Comparison of ENCODE assay signal across 8 cellular contexts in the genomic region with DNA sequence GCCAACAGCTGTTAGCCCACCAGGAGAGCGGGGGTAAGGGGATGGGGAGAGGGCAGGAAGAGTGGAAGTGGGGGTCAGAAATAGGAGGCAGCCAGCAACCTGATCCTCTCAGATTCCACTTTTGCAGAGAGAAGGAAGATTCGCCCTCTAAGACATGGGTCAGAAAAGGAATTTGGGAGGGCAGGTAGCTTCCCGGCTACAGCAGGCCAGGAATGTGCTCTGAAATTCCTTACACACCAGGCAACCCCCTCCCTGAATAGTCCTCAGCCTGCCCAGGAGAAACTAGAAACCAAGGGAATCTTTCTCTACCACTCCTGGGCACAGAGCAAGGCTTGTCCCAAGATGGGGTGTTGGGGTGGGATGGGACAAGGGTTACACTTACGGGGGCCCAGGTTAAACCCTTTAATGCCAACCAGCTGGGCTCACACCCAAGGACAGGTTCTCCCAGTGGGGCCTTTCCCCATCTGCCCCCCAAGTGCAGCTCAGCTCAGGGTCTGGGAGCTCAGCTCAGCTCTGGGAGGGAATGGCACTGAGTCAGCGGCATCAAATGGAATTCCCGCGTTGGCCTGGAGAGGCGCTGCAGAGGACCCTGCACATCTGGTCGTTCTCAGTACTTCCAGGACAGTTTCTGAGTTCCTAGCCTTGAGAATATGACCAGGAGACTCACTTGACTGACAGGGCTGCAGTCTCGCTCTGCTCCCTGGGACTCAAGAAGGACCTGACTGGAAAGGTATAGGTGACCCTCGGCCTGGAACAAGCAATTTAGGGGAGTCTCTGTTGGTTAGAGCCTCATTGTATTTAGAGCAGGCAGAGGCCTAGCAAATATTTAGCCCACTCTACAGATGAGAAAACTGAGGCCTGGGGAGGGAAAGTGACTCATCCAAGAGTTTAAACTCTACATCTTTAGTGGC.
DNase-seq lines count a peak whose midpoint lies in the region; ATAC-seq and TF ChIP-seq lines count a peak whose summit lies in the region.

No MANE protein-coding gene starts in this region.

- H3K27ac ChIP-seq in VCaP (no peak overlapping the region), iPS DF 6.9 (ENCODE audit: low read length) (no peak overlapping the region)

- no CpG with 5 or more reads among the region's 11 CpGs for WGBS in iPS DF 6.9 (ENCODE audit: insufficient coverage, insufficient read length)

- DNase-seq in GM10248 (ENCODE audit: extremely low spot score) (peak; percentile 72), HPDE6-E6E7 (ENCODE audit: extremely low spot score) (peak; percentile 73), iPS DF 6.9 (ENCODE audit: low read depth, low spot score) (peak; percentile 85), DMS153 treated with DMSO at 0.1 percent for 48 hours (lab: John Stamatoyannopoulos, UW; ENCODE audit: unreplicated experiment) (no peak), NCI-H526 treated with DMSO at 0.1 percent for 48 hours (lab: John Stamatoyannopoulos, UW) (no peak)

- POLR2A ChIA-PET in GM10248 (lab: Yijun Ruan, JAX), result no interaction called here

- CTCF ChIA-PET in GM10248 (lab: Yijun Ruan, JAX), result interaction anchor here (0.9 to 3.2 kb wide), 7 partner anchors 8 to 59 kb away, joined by 3 to 18 read pairs (median 3); no protein-coding TSS in a partner anchor

- TF ChIP-seq CTCF in GM10248 (IDR thresholded peaks at IDR 0.05; ENCODE audit: control extremely low read depth, extremely low read depth, low read depth, missing control alignments), result peak; percentile 25
- peak; percentile 14; the same call in 1 of the 2 replicates for TF ChIP-seq CTCF in VCaP (conservative IDR thresholded peaks at IDR 0.05)

- no peak overlapping the region for H3K4me3 ChIP-seq in iPS DF 6.9 (ENCODE audit: low read length)

- ATAC-seq in GM18867 (IDR thresholded peaks at IDR 0.05; ENCODE audit: unreplicated experiment) (no peak), GM21717 (IDR thresholded peaks at IDR 0.05; ENCODE audit: unreplicated experiment) (no peak)

- no peaks in the 10 kb centered on the region for H3K36me3 ChIP-seq in iPS DF 6.9 (ENCODE audit: control insufficient read depth, insufficient read depth, low read length)

- no peaks in the 10 kb centered on the region for H3K9me3 ChIP-seq in iPS DF 6.9 (ENCODE audit: control insufficient read depth, insufficient read depth, low read length)

- peaks cover 25% of the 10 kb centered on the region for H3K4me1 ChIP-seq in iPS DF 6.9 (ENCODE audit: control insufficient read depth, insufficient read depth, low read length)

- no peaks in the 10 kb centered on the region for H3K27me3 ChIP-seq in iPS DF 6.9 (ENCODE audit: control insufficient read depth, insufficient read depth, low read length)

Comparison
In these comparisons a context has a peak if more than half of its experiments do, and no peak if none do; other contexts are left out.
1. DNase-seq: peak in GM10248 (single experiment), HPDE6-E6E7 (single experiment) and iPS DF 6.9 (single experiment); none in DMS153 treated with DMSO at 0.1 percent for 48 hours (single experiment) and NCI-H526 treated with DMSO at 0.1 percent for 48 hours (single experiment).